ENCODE assay signal across 7 cellular contexts in the genomic region with DNA sequence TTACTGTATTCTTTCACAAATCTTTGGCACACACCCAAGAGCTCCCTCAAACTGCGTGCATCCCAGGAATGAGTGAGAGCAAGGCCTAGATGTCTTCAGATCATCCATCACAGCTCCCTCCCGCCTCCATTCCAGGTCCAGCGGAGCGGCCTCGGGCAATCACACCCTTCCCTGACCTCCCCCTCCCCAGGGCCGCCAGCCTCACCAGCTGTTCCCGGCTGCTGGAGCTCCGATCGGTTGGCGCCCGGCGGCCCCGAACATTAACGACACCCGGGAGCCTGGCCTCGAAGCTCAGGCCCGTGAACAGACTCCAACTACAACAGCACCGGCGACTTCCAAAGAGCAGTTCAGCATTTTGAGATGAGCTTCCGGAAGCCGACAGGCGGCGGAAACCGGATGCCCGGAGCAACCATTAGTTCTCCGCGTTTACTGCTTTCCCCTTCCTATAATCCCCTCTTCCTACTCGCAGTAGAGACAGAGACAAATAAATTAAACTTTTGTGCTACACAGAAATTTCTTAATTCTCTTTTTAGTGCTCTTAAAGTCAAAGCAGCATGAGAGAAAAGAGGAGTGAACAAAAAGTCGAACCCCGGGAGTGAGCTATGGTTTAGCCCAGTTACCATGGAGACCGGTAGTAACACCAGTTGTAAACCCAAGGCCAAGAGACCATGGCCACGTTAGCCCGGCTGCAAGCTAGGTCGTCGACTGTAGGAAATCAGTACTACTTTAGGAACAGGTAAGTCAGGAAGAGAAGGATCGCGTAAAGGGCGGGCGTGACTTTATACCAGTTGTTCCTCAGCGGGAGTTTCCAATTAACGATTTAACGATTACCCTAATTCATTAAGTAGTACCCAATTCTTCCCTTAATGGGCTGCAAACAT.
DNase-seq lines count a peak whose midpoint lies in the region; ATAC-seq, FAIRE-seq and TF ChIP-seq lines count a peak whose summit lies in the region.

TSS of gene GPATCH2 (minus strand) at position 380 of the 881 bp plus-strand sequence. CDS start at position 261, 119 bp downstream.
A gene with protein sequence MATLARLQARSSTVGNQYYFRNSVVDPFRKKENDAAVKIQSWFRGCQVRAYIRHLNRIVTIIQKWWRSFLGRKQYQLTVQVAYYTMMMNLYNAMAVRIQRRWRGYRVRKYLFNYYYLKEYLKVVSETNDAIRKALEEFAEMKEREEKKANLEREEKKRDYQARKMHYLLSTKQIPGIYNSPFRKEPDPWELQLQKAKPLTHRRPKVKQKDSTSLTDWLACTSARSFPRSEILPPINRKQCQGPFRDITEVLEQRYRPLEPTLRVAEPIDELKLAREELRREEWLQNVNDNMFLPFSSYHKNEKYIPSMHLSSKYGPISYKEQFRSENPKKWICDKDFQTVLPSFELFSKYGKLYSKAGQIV (plus strand): TSS at position 634 of the 881 bp plus-strand sequence. CDS start 35 bp downstream, at position 669.

- H3K4me3 ChIP-seq in astrocyte of the cerebellum (ENCODE audit: low read depth, low read length) (peak within 1 kb of the TSS; percentile 87), retinal pigment epithelial cell (ENCODE audit: low read length) (peak within 1 kb of the TSS; percentile 90)

- in situ Hi-C loops in astrocyte of the cerebellum (cut with HindIII; ENCODE audit: low sequenced_read_pairs): no loop called here

- FAIRE-seq in GM18507 (lab: Jason Lieb, UNC): peak; percentile 94

- TF ChIP-seq CTCF in astrocyte of the cerebellum (IDR thresholded peaks at IDR 0.05; ENCODE audit: low read depth, low read length, missing control alignments): peak; percentile 42
- TF ChIP-seq CTCF in retinal pigment epithelial cell (conservative IDR thresholded peaks at IDR 0.05; ENCODE audit: low read depth, low read length): peak; percentile 32

- ATAC-seq in HG02970 (IDR thresholded peaks at IDR 0.05; ENCODE audit: low FRiP score, unreplicated experiment): peak; percentile 98

- DNase-seq in GM18507 (ENCODE audit: extremely low spot score, insufficient read length, low read depth) (peak; percentile 71), NCI-H187 treated with DMSO at 0.1 percent for 48 hours (lab: John Stamatoyannopoulos, UW) (peak; percentile 7), T-helper 9 cell (peak; percentile 61), astrocyte of the cerebellum (ENCODE audit: low read depth) (peak; percentile 82), hypothalamus (lab: John Stamatoyannopoulos, UW) (peak; percentile 3 to 89 (median 59)), retinal pigment epithelial cell (ENCODE audit: low read depth) (peak; percentile 73)

Comparison
In these comparisons a context has a peak if more than half of its experiments do, and no peak if none do; other contexts are left out.
1. Peak in every context shown above with its lines: DNase-seq, ATAC-seq and H3K4me3 ChIP-seq.
2. DNase-seq: peak in every context shown above with its lines; median percentile 82 in astrocyte of the cerebellum; 73 in retinal pigment epithelial cell; 71 in GM18507; 61 in T-helper 9 cell; 59 in hypothalamus; 7 in NCI-H187 treated with DMSO at 0.1 percent for 48 hours.